In genomic region chr12:109445224-109445623, GRCh38 we compare ENCODE assay signal across 18 cellular contexts. TPM values are rescaled to one million over a fixed set of nuclear protein-coding genes. Genes with fewer than 3 reads are reported as not detected.
DNase-seq lines count a peak whose midpoint lies in the region; ATAC-seq and TF ChIP-seq lines count a peak whose summit lies in the region.
"Had no signal": no experiment of that assay in that cellular context is flagged by ENCODE, and none has a peak within 500 bp of the region (broad histone marks: within the 10 kb centered on the region; RNA-seq: fewer than 3 reads in every experiment).

No MANE protein-coding gene starts in this region.

- peak overlapping the region; percentile 11 to 59 for H3K27ac Mint-ChIP-seq in natural killer cell treated with Interleukin-12 subunit alpha and Interleukin-12 subunit beta and Interleukin-15 and Interleukin-18, amount 100 ng/mL, for 72 hours
- no peak overlapping the region for H3K27ac Mint-ChIP-seq in CD8-positive, alpha-beta T cell

- CTCF ChIA-PET in CD8-positive, alpha-beta T cell (lab: Charles Lee) = interaction anchor here (1.0 to 2.2 kb wide), 2 partner anchors 11 to 17 kb away, joined by 3 to 6 read pairs; no protein-coding TSS in a partner anchor

- H3K27me3 Mint-ChIP-seq in natural killer cell treated with Interleukin-12 subunit alpha and Interleukin-12 subunit beta and Interleukin-15 and Interleukin-18, amount 100 ng/mL, for 72 hours = no peaks in the 10 kb centered on the region
- no peaks in the 10 kb centered on the region for H3K27me3 Mint-ChIP-seq in CD8-positive, alpha-beta T cell (ENCODE audit: low read depth)

- H3K27ac ChIP-seq in breast epithelium (peak overlapping the region in 1 of 2 donors; percentile 67), hepatocyte (no peak overlapping the region)
- H3K27ac ChIP-seq in CD8-positive, alpha-beta T cell (ENCODE audit: low read depth, low read length) = no peak overlapping the region

- no peak overlapping the region for H3K4me3 ChIP-seq in breast epithelium
- H3K4me3 ChIP-seq in CD8-positive, alpha-beta T cell (ENCODE audit: low read depth, low read length) = no peak overlapping the region
- H3K4me3 ChIP-seq in hepatocyte = no peak overlapping the region
- H3K4me3 ChIP-seq: esophagus squamous epithelium had no signal

- peaks cover 20 to 47% of the 10 kb centered on the region in 2 donors for H3K4me1 Mint-ChIP-seq in natural killer cell treated with Interleukin-12 subunit alpha and Interleukin-12 subunit beta and Interleukin-15 and Interleukin-18, amount 100 ng/mL, for 72 hours (ENCODE audit: low read depth in 2 of 2)
- no peaks in the 10 kb centered on the region for H3K4me1 Mint-ChIP-seq in CD8-positive, alpha-beta T cell (ENCODE audit: low read depth)

- no peaks in the 10 kb centered on the region for H3K36me3 Mint-ChIP-seq in natural killer cell treated with Interleukin-12 subunit alpha and Interleukin-12 subunit beta and Interleukin-15 and Interleukin-18, amount 100 ng/mL, for 72 hours
- peaks cover 51% of the 10 kb centered on the region for H3K36me3 Mint-ChIP-seq in CD8-positive, alpha-beta T cell

- no peaks in the 10 kb centered on the region for H3K9me2 ChIP-seq in hepatocyte (replicated peaks; ENCODE audit: insufficient read depth)

- 65% methylated on average over 3 of the region's 3 CpGs for WGBS in hepatocyte (ENCODE audit: low lambda C conversion rate, missing lambda C conversion rate)

- H3K9me3 Mint-ChIP-seq in natural killer cell treated with Interleukin-12 subunit alpha and Interleukin-12 subunit beta and Interleukin-15 and Interleukin-18, amount 100 ng/mL, for 72 hours = no peaks in the 10 kb centered on the region
- H3K9me3 Mint-ChIP-seq in CD8-positive, alpha-beta T cell = no peaks in the 10 kb centered on the region

- no peak overlapping the region for H3K4me2 ChIP-seq in hepatocyte

- no peaks in the 10 kb centered on the region for H3K36me3 ChIP-seq in breast epithelium
- no peaks in the 10 kb centered on the region for H3K36me3 ChIP-seq in CD8-positive, alpha-beta T cell (ENCODE audit: insufficient read depth, low read length)
- no peaks in the 10 kb centered on the region for H3K36me3 ChIP-seq in hepatocyte (replicated peaks; ENCODE audit: insufficient read depth, low read depth)

- no peak for TF ChIP-seq POLR2A in breast epithelium (IDR thresholded peaks at IDR 0.05)

- H4K20me1 ChIP-seq in hepatocyte (ENCODE audit: insufficient read depth, poor library complexity, severe bottlenecking) = no peaks in the 10 kb centered on the region

- H3K4me1 ChIP-seq in breast epithelium (peaks cover 0 to 2% of the 10 kb centered on the region in 2 donors), hepatocyte (ENCODE audit: insufficient read depth) (no peaks in the 10 kb centered on the region)
- H3K4me1 ChIP-seq in CD8-positive, alpha-beta T cell (ENCODE audit: insufficient read depth, low read length) = no peaks in the 10 kb centered on the region

- peak; percentile 57 for DNase-seq in AG08396 (ENCODE audit: low spot score)
- peak; percentile 67 for DNase-seq in LHCN-M2 (ENCODE audit: low read depth)
- DNase-seq in epidermal melanocyte (ENCODE audit: insufficient read length, low spot score) = peak; percentile 48
- DNase-seq in natural killer cell treated with Interleukin-12 subunit alpha and Interleukin-12 subunit beta and Interleukin-15 and Interleukin-18, amount 100 ng/mL, for 72 hours (ENCODE audit: low spot score) = no peak
- DNase-seq in breast epithelium (ENCODE audit: low spot score in 2 of 2) = no peak
- no peak for DNase-seq in CD8-positive, alpha-beta T cell
- DNase-seq in hepatocyte (ENCODE audit: low spot score) = no peak
- DNase-seq: activated CD8-positive, alpha-beta memory T cell treated with anti-CD3 and anti-CD28 coated beads, Interleukin-2, amount 50 U/mL, for 48 hours; C1 segment of cervical spinal cord; cortex of kidney; esophagus squamous epithelium; KG1; mesendoderm; NCI-H1694; occipital lobe; SW 1271 had no signal

- POLR2A ChIA-PET in CD8-positive, alpha-beta T cell (lab: Charles Lee) = interaction anchor here (0.8 kb wide), 1 partner anchor 213 kb away, joined by 3 read pairs; no protein-coding TSS in a partner anchor

- no peak for ATAC-seq in natural killer cell treated with Interleukin-12 subunit alpha and Interleukin-12 subunit beta and Interleukin-15 and Interleukin-18, amount 100 ng/mL, for 72 hours
- no peak for ATAC-seq in CD8-positive, alpha-beta T cell
- ATAC-seq in HG03460 (IDR thresholded peaks at IDR 0.05; ENCODE audit: unreplicated experiment) = no peak
- ATAC-seq: HCT116 had no signal

- intact Hi-C loops in breast epithelium (cut with DNase I; ENCODE audit: low total_unique reads) = no loop called here
- intact Hi-C loops in CD8-positive, alpha-beta T cell (cut with DNase I, micrococcal nuclease) = no loop called here

- H3K4me3 Mint-ChIP-seq in natural killer cell treated with Interleukin-12 subunit alpha and Interleukin-12 subunit beta and Interleukin-15 and Interleukin-18, amount 100 ng/mL, for 72 hours = no peak overlapping the region
- H3K4me3 Mint-ChIP-seq in CD8-positive, alpha-beta T cell = no peak overlapping the region

- H3K9me3 ChIP-seq in breast epithelium (no peaks in the 10 kb centered on the region), hepatocyte (ENCODE audit: low read depth) (no peaks in the 10 kb centered on the region)
- no peaks in the 10 kb centered on the region for H3K9me3 ChIP-seq in CD8-positive, alpha-beta T cell (ENCODE audit: low read length)
- H3K9me3 ChIP-seq: esophagus squamous epithelium had no signal

- H3K27me3 ChIP-seq in breast epithelium (no peaks in the 10 kb centered on the region), hepatocyte (no peaks in the 10 kb centered on the region)
- H3K27me3 ChIP-seq in CD8-positive, alpha-beta T cell (ENCODE audit: insufficient read depth, low read length) = no peaks in the 10 kb centered on the region
- H3K27me3 ChIP-seq: esophagus squamous epithelium had no signal

- TF ChIP-seq CTCF in breast epithelium (IDR thresholded peaks at IDR 0.05) = no peak
- TF ChIP-seq CTCF in CD8-positive, alpha-beta T cell (IDR thresholded peaks at IDR 0.05) = no peak
- no peak for TF ChIP-seq CTCF in hepatocyte (IDR thresholded peaks at IDR 0.05; ENCODE audit: poor library complexity)

- H2AFZ ChIP-seq in hepatocyte = no peak overlapping the region

- peaks cover 2% of the 10 kb centered on the region for H3K79me2 ChIP-seq in hepatocyte

RNA-seq across cellular contexts. Expression of gene KCTD10, which starts 31.9 kb away (rescaled TPM):
- total RNA-seq in LHCN-M2 (2014; rRNA removed) = 25.7 and 40.1 TPM in 2 replicates
- polyA plus RNA-seq in LHCN-M2 (2012) = 60.6 TPM
- 10 to 100 TPM; 49.9 to 92.0 TPM for total RNA-seq in natural killer cell treated with Interleukin-12 subunit alpha and Interleukin-12 subunit beta and Interleukin-15 and Interleukin-18, amount 100 ng/mL, for 72 hours
- total RNA-seq in breast epithelium = 10 to 100 TPM; 65.3 to 86.2 (median 70.4) TPM
- 10 to 100 TPM; 26.2 to 31.3 TPM for total RNA-seq in CD8-positive, alpha-beta T cell
- total RNA-seq in hepatocyte = 29.7 and 37.0 TPM in 2 replicates
- 29.4 and 38.9 TPM in 2 replicates for polyA plus RNA-seq in hepatocyte

RNA-seq across cellular contexts. Expression of gene UBE3B, which starts 32.2 kb away (rescaled TPM):
- total RNA-seq in LHCN-M2 (2014; rRNA removed) (45.6 and 45.9 TPM in 2 replicates), breast epithelium (10 to 100 TPM; 34.7 to 54.7 (median 47.7) TPM), hepatocyte (30.5 and 35.5 TPM in 2 replicates)
- polyA plus RNA-seq in LHCN-M2 (2012) = 20.9 TPM
- 10 to 100 TPM; 38.9 to 39.2 TPM for total RNA-seq in natural killer cell treated with Interleukin-12 subunit alpha and Interleukin-12 subunit beta and Interleukin-15 and Interleukin-18, amount 100 ng/mL, for 72 hours
- 10 to 100 TPM; 16.5 to 17.8 TPM for total RNA-seq in CD8-positive, alpha-beta T cell
- polyA plus RNA-seq in hepatocyte = 20.1 and 22.7 TPM in 2 replicates

Comparison
In these comparisons a context has a peak if more than half of its experiments do, and no peak if none do; other contexts are left out.
1. DNase-seq: peak in AG08396 (single experiment), LHCN-M2 (single experiment) and epidermal melanocyte (single experiment); none in natural killer cell treated with Interleukin-12 subunit alpha and Interleukin-12 subunit beta and Interleukin-15 and Interleukin-18, amount 100 ng/mL, for 72 hours (single experiment), breast epithelium (0 of 2), CD8-positive, alpha-beta T cell (0 of 7) and hepatocyte (single experiment).